8 cellular contexts compared by ENCODE assay signal in the genomic region with DNA sequence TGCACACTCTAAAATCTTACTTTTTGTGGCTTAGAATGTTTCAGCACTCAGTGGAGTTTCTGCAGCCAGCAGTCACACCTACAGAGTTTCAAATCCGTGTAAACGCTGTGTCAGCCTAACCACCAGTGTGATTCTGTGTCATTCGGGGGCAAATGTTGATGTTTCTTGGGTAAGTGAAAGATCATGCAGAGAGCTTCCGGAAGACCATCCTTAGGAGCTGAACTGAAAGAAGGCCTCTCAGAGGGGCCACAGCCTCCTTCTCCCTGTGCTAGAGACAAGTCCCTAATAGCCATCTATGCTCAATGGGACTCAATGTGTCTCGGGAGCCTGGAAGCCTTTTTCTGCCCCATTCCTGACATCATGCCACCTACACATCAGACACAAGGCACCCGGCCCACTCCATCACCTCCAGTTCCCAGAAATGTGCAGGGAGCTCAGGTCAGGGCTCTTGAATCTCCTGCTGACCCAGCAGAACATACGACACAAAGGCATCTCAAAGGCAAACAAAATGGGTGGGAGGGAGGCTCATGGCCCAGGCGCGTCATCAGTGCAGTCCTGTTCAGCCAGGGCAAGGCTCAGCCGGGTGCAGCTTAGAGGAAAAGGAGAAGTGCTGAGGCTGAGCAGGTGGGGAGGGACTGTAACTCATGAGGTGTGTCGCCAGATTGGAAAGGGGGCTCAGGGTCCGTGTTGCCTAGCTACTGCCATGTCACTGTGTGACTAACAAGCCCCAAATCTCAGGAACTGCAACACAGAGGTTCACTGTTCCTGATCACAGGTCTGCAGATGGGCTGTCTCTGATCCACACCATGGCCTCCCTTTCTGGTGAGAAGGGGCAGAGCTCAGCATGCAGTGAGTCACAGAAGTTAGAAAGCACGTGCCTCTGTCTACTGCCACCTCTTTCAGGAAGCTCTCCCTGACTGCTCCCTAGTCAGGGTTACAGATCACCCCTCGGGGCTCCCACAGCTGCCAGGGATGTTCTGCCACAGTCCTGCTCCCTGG.
DNase-seq lines count a peak whose midpoint lies in the region; ATAC-seq and TF ChIP-seq lines count a peak whose summit lies in the region.

No MANE protein-coding gene starts in this region.

- H3K36me3 ChIP-seq in esophagus squamous epithelium, result no peaks in the 10 kb centered on the region

- ATAC-seq in HG03060 (IDR thresholded peaks at IDR 0.05; ENCODE audit: low read depth, unreplicated experiment), result peak; percentile 59

- H3K4me1 ChIP-seq in esophagus squamous epithelium, result peaks cover 0 to 23% (median 9%) of the 10 kb centered on the region in 3 donors

- no peak overlapping the region for H3K4me3 ChIP-seq in esophagus squamous epithelium

- H3K27me3 ChIP-seq in esophagus squamous epithelium, result no peaks in the 10 kb centered on the region

- H3K27ac ChIP-seq in esophagus squamous epithelium, result peak overlapping the region in 1 of 4 donors; percentile 18

- TF ChIP-seq POLR2A in esophagus squamous epithelium (IDR thresholded peaks at IDR 0.05), result no peak

- intact Hi-C loops in esophagus squamous epithelium (cut with DNase I), result no loop called here

- TF ChIP-seq CTCF in esophagus squamous epithelium (IDR thresholded peaks at IDR 0.05), result no peak

- DNase-seq in stimulated activated naive CD4-positive, alpha-beta T cell treated with Interleukin-2 at 50 U/mL for 16 hours (lab: John Stamatoyannopoulos, UW), result peak; percentile 61
- DNase-seq in stimulated activated naive CD4-positive, alpha-beta T cell (lab: John Stamatoyannopoulos, UW), result no peak
- DNase-seq in T-helper 2 cell (peak in 3 of 5 experiments; percentile 25 to 98 (median 44)), germinal center (ENCODE audit: low spot score) (peak; percentile 88), esophagus squamous epithelium (lab: John Stamatoyannopoulos, UW) (no peak), NCI-H2029 treated with DMSO at 0.1 percent for 48 hours (lab: John Stamatoyannopoulos, UW) (no peak)
- DNase-seq in stimulated activated CD8-positive, alpha-beta memory T cell treated with anti-CD3 and anti-CD28 coated beads, Interleukin-7, amount 100 ng/mL, for 24 hours (ENCODE audit: low read depth), result peak; percentile 13

- peaks cover 0 to 12% (median 3%) of the 10 kb centered on the region in 3 donors for H3K9me3 ChIP-seq in esophagus squamous epithelium

- 58 to 59% methylated on average over 6 to 14 of the region's 14 CpGs for WGBS in esophagus squamous epithelium, 2 donors

Comparison
In these comparisons a context has a peak if more than half of its experiments do, and no peak if none do; other contexts are left out.
1. DNase-seq: peak in stimulated activated naive CD4-positive, alpha-beta T cell treated with Interleukin-2 at 50 U/mL for 16 hours (single experiment), T-helper 2 cell (3 of 5), germinal center (single experiment) and stimulated activated CD8-positive, alpha-beta memory T cell treated with anti-CD3 and anti-CD28 coated beads, Interleukin-7, amount 100 ng/mL, for 24 hours (single experiment); none in stimulated activated naive CD4-positive, alpha-beta T cell (0 of 6), esophagus squamous epithelium (single experiment) and NCI-H2029 treated with DMSO at 0.1 percent for 48 hours (single experiment).